ENCODE assay signal across 11 cellular contexts in the genomic region with DNA sequence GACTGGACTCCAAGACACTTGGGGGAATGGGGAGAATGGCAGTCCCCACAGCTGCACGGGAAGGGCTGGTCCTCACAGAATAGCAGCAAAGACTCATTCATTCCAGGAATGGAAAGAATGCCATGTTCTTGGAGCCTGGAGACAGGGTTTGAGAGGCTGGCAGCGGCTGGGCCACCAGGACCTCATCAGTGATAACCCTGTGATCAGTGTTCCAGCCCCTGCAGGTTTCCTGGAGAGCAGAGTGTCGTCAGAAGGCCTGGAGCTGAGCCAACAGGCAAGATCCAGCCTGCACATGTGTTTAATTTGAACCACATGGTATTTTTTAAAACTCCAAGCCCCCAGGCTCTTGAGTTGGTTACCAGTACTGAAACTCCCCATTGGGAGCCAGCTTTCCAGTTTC. TPM values are rescaled to one million over a fixed set of nuclear protein-coding genes. Genes with fewer than 3 reads are reported as not detected.
DNase-seq lines count a peak whose midpoint lies in the region; ATAC-seq, FAIRE-seq and TF ChIP-seq lines count a peak whose summit lies in the region.
"Had no signal": no experiment of that assay in that cellular context is flagged by ENCODE, and none has a peak within 500 bp of the region (broad histone marks: within the 10 kb centered on the region; RNA-seq: fewer than 3 reads in every experiment).

No MANE protein-coding gene starts in this region.

- H3K36me3 ChIP-seq in BJ (ENCODE audit: control insufficient read depth, insufficient read depth, low read length) (no peaks in the 10 kb centered on the region; the same call in 1 of the 2 replicates), adipocyte (ENCODE audit: control insufficient read depth, insufficient read depth, low read length, severe bottlenecking) (no peaks in the 10 kb centered on the region), keratinocyte (ENCODE audit: control insufficient read depth in 2 of 2, extremely low read depth in 1 of 2, insufficient read depth in 2 of 2, low read length in 2 of 2) (no peaks in the 10 kb centered on the region)
- H3K36me3 ChIP-seq: esophagus muscularis mucosa had no signal

- H3K4me1 ChIP-seq in adipocyte (ENCODE audit: control insufficient read depth, insufficient read depth, low read length) (peaks cover 24% of the 10 kb centered on the region), keratinocyte (ENCODE audit: control insufficient read depth, extremely low read depth, insufficient read depth, low read length) (peaks cover 47% of the 10 kb centered on the region)

- DNase-seq in BJ (ENCODE audit: low read depth) (peak; percentile 63), NCI-H1105 treated with DMSO at 0.1 percent for 48 hours (lab: John Stamatoyannopoulos, UW) (peak; percentile 83), adipocyte (ENCODE audit: low read depth) (peak; percentile 90), keratinocyte (ENCODE audit: low read depth, low spot score) (peak; percentile 96), cerebellar cortex (ENCODE audit: low spot score) (no peak)
- DNase-seq in activated CD4-positive, alpha-beta T cell treated with anti-CD3 and anti-CD28 coated beads for 4 hours: no peak
- DNase-seq: activated naive CD4-positive, alpha-beta T cell; naive thymus-derived CD8-positive, alpha-beta T cell had no signal

- CTCF ChIA-PET in BJ (lab: Yijun Ruan, JAX): interaction anchor here (0.5 to 1.1 kb wide), 3 partner anchors 10 to 280 kb away, joined by 3 to 7 read pairs (median 3); no protein-coding TSS in a partner anchor

- no peak overlapping the region for H3K4me3 ChIP-seq in BJ (ENCODE audit: low read depth, low read length)
- H3K4me3 ChIP-seq in adipocyte (ENCODE audit: low read length): no peak overlapping the region
- H3K4me3 ChIP-seq in keratinocyte (ENCODE audit: control insufficient read depth in 2 of 3, extremely low read depth in 1 of 3, insufficient read depth in 2 of 3, low read depth in 1 of 3, low read length in 3 of 3): peak overlapping the region in 1 of 3 experiments; percentile 5
- H3K4me3 ChIP-seq: esophagus muscularis mucosa had no signal

- dilution Hi-C loops in keratinocyte (cut with MboI; ENCODE audit: extremely low pct_ligation_motif_present, low sequenced_read_pairs): no loop called here

- no peak for ATAC-seq in HG02870 (IDR thresholded peaks at IDR 0.05; ENCODE audit: unreplicated experiment)
- ATAC-seq in activated CD4-positive, CD25-positive, alpha-beta regulatory T cell treated with anti-CD3 and anti-CD28 coated beads, Interleukin-2, amount 50 U/mL, for 24 hours: no peak
- ATAC-seq: naive thymus-derived CD8-positive, alpha-beta T cell had no signal

- no peak overlapping the region for H2AFZ ChIP-seq in keratinocyte (ENCODE audit: control insufficient read depth, low read length)

- peak overlapping the region; percentile 94 for H3K27ac ChIP-seq in keratinocyte (ENCODE audit: control insufficient read depth, insufficient read depth, low read length)
- H3K27ac ChIP-seq: esophagus muscularis mucosa had no signal

- H3K27me3 ChIP-seq in BJ (ENCODE audit: control insufficient read depth, insufficient read depth, low read length) (no peaks in the 10 kb centered on the region), adipocyte (replicated peaks; ENCODE audit: control insufficient read depth, insufficient read depth, low read length) (no peaks in the 10 kb centered on the region), keratinocyte (ENCODE audit: control insufficient read depth, extremely low read depth, insufficient read depth, low read length) (no peaks in the 10 kb centered on the region)
- H3K27me3 ChIP-seq: esophagus muscularis mucosa had no signal

- FAIRE-seq in keratinocyte (lab: Jason Lieb, UNC): peak; percentile 96

- H3K9me3 ChIP-seq in adipocyte (ENCODE audit: control insufficient read depth, low read length) (no peaks in the 10 kb centered on the region), keratinocyte (ENCODE audit: control insufficient read depth, low read depth, low read length) (peaks cover 2% of the 10 kb centered on the region)

- no peaks in the 10 kb centered on the region for H3K79me2 ChIP-seq in keratinocyte (ENCODE audit: control insufficient read depth, insufficient read depth, low read length)

- no peaks in the 10 kb centered on the region for H4K20me1 ChIP-seq in keratinocyte (ENCODE audit: control insufficient read depth, extremely low read depth, insufficient read depth, low read length)

- TF ChIP-seq CTCF in BJ (IDR thresholded peaks at IDR 0.05; ENCODE audit: insufficient read depth, low read depth, low read length) (no peak), keratinocyte (optimal IDR thresholded peaks at IDR 0.05 in 1 of 3, IDR thresholded peaks at IDR 0.05 in 1 of 3, conservative IDR thresholded peaks at IDR 0.05 in 1 of 3; ENCODE audit: extremely low read depth in 1 of 3, insufficient read depth in 2 of 3, low read length in 3 of 3) (no peak)

- H3K4me2 ChIP-seq in keratinocyte (ENCODE audit: control insufficient read depth, extremely low read depth, insufficient read depth, low read depth, low read length): peak overlapping the region; percentile 59

- H3K9ac ChIP-seq in adipocyte (ENCODE audit: low read length): no peak overlapping the region
- peak overlapping the region; percentile 45 for H3K9ac ChIP-seq in keratinocyte (ENCODE audit: control insufficient read depth, extremely low read depth, insufficient read depth, low read length)

- no peaks in the 10 kb centered on the region for H3K9me1 ChIP-seq in keratinocyte (ENCODE audit: control insufficient read depth, extremely low read depth, insufficient read depth, low read length)

- POLR2A ChIA-PET in BJ (lab: Charles Lee): no interaction called here

RNA-seq across cellular contexts. Expression of gene BDKRB1, which starts 11.3 kb away (rescaled TPM):
- 3.3 and 3.8 TPM in 2 replicates for polyA plus RNA-seq in BJ (2011; rRNA removed)
- 1.4 and 2.3 TPM in 2 replicates for polyA minus RNA-seq in BJ (2011; rRNA and poly(A)+ RNA removed)
- polyA plus RNA-seq in keratinocyte: 2.8 to 3.5 TPM (median 3.4 TPM) in 3 replicates
- 0.46 TPM for polyA plus RNA-seq in keratinocyte (2011; ENCODE audit: low read depth)
- polyA plus RNA-seq in keratinocyte (2011; cell fraction: cytosol; rRNA removed): 2.1 and 2.5 TPM in 2 replicates
- 4.0 and 6.3 TPM in 2 replicates for polyA plus RNA-seq in keratinocyte (2011; cell fraction: nucleus; rRNA removed)
- polyA plus RNA-seq in keratinocyte (2012; ENCODE audit: low replicate concordance): 1.9 and 4.3 TPM in 2 replicates
- 2.0 to 4.5 TPM (median 3.4 TPM) in 3 replicates for polyA minus RNA-seq in keratinocyte
- 1.2 TPM for polyA minus RNA-seq in keratinocyte (2011; cell fraction: cytosol; rRNA and poly(A)+ RNA removed)
- 2.3 and 3.4 TPM in 2 replicates for polyA minus RNA-seq in keratinocyte (2011; cell fraction: nucleus; rRNA and poly(A)+ RNA removed)
- polyA plus RNA-seq: naive thymus-derived CD8-positive, alpha-beta T cell had no signal

Comparison
In these comparisons a context has a peak if more than half of its experiments do, and no peak if none do; other contexts are left out.
1. DNase-seq: peak in BJ (single experiment), NCI-H1105 treated with DMSO at 0.1 percent for 48 hours (single experiment), adipocyte (single experiment) and keratinocyte (single experiment); none in activated CD4-positive, alpha-beta T cell treated with anti-CD3 and anti-CD28 coated beads for 4 hours (0 of 2) and cerebellar cortex (single experiment).